ENCODE assay signal across 29 cellular contexts in the genomic region with DNA sequence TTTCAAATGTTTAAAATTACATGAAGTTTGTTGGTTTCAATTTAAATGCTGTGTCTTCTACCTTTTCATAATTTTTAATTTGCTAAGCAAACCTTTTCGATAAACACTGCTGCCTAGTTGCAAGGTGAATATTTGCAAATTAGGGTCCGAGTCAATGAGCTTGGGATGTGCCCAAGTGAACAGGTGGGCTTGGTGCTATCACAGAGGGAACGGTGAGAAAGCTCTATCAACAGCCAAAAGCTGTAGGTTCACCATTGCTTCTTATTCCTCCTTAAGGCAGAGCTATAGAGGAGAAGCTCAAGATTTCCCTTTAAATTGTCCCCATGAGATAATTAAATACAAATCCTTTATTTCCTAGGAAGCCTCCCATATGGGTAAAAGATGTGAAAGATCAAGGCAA.
"Had no signal": no experiment of that assay in that cellular context is flagged by ENCODE, and none has a peak within 500 bp of the region (broad histone marks: within the 10 kb centered on the region; RNA-seq: fewer than 3 reads in every experiment).

No MANE protein-coding gene starts in this region.

- ATAC-seq: activated CD4-positive, CD25-positive, alpha-beta regulatory T cell treated with anti-CD3 and anti-CD28 coated beads, Interleukin-2, amount 50 U/mL, for 24 hours; activated CD8-positive, alpha-beta T cell treated with anti-CD3 and anti-CD28 coated beads for 36 hours; activated T-cell treated with anti-CD3 and anti-CD28 coated beads, Interleukin-2, amount 50 U/mL, for 4 hours; activated T-helper 17 cell treated with anti-CD3 and anti-CD28 coated beads, Interleukin-2, amount 50 U/mL, for 72 hours; esophagus mucosa; foreskin keratinocyte; gastrocnemius medialis; heart left ventricle; T-helper 17 cell had no signal

- H3K27ac ChIP-seq: coronary artery, dorsolateral prefrontal cortex, foreskin keratinocyte, gastrocnemius medialis, heart left ventricle, hepatocyte, WERI-Rb-1 had no signal

- H3K4me1 ChIP-seq: foreskin keratinocyte, gastrocnemius medialis, heart left ventricle had no signal

- H3K27me3 ChIP-seq: dorsolateral prefrontal cortex, foreskin keratinocyte, gastrocnemius medialis, heart left ventricle, hepatocyte had no signal

- H3K9me3 ChIP-seq: gastrocnemius medialis, heart left ventricle had no signal

- H3K4me2 ChIP-seq: hepatocyte had no signal

- DNase-seq: activated B cell treated with CpG ODN at 0.5 μM for 24 hours; activated CD4-positive, alpha-beta T cell treated with anti-CD3 and anti-CD28 coated beads for 48 hours; activated CD4-positive, alpha-beta T cell treated with anti-CD3 and anti-CD28 coated beads, Interleukin-2, amount 50 U/mL, for 1 hour; activated CD4-positive, alpha-beta T cell treated with anti-CD3 and anti-CD28 coated beads, Interleukin-2, amount 50 U/mL, for 48 hours; activated CD8-positive, alpha-beta memory T cell treated with anti-CD3 and anti-CD28 coated beads for 24 hours; activated CD8-positive, alpha-beta T cell treated with anti-CD3 and anti-CD28 coated beads for 36 hours; activated effector memory CD4-positive, alpha-beta T cell treated with Interleukin-2 at 50 U/mL for 16 hours; activated gamma-delta T cell treated with Interleukin-2 at 50 U/mL for 16 hours; activated naive CD4-positive, alpha-beta T cell treated with anti-CD3 and anti-CD28 coated beads, Interleukin-2, amount 50 U/mL, for 16 hours; activated naive CD4-positive, alpha-beta T cell treated with Interleukin-2 at 50 U/mL for 16 hours; activated T-cell treated with anti-CD3 and anti-CD28 coated beads, Interleukin-2, amount 50 U/mL, for 4 hours; amniotic stem cell; anterior cingulate cortex; cerebellar nuclear complex; effector memory CD4-positive, alpha-beta T cell; endodermal cell; foreskin keratinocyte; gastrocnemius medialis; glutamatergic neuron; heart left ventricle; T-helper 17 cell; T1000; WERI-Rb-1 had no signal

- H3K4me3 ChIP-seq: coronary artery, dorsolateral prefrontal cortex, gastrocnemius medialis, heart left ventricle, hepatocyte had no signal

- H2AFZ ChIP-seq: hepatocyte had no signal

- H3K36me3 ChIP-seq: gastrocnemius medialis, heart left ventricle, WERI-Rb-1 had no signal

- H3K79me2 ChIP-seq: hepatocyte had no signal
